In the genomic region with DNA sequence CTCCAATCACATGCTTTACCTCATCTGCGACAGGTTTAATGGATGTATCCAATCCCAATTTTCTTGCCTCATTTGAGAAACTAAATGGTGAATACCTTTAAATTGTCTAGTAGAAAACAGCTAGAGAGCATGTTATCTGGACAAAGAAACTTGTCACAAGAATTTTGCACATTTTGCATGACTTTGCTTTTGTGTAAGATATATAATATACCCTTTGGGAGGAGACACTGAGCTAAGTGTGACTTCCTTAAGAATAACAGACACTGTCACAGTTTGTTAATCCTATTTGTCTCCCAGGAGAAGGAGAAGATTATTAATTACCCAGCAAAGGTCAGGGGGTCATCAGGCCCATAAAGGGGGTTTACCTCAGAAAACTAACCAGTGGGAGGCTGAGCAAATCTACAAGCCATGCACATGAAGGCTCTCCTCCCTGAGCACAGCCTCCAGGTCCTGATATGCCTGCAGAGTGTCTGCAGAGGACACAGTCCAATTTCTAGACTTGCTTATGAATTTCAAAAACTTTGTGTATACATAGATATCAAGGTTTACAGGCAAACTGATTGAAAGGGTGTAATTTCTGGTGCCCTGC, we compare ENCODE assay signal across 1 cellular context.
TF ChIP-seq lines count a peak whose summit lies in the region.

No MANE protein-coding gene starts in this region.

TF ChIP-seq in K562, 482 proteins besides CTCF, POLR2A, EP300 and RAD21:
- TF ChIP-seq ZNF277 (CRISPR knock-in tag; IDR thresholded peaks at IDR 0.05; ENCODE audit: borderline replicate concordance) (no peak), HSF4 (CRISPR knock-in tag; IDR thresholded peaks at IDR 0.05; ENCODE audit: borderline replicate concordance) (no peak), GTF2E2 (tag; IDR thresholded peaks at IDR 0.05) (no peak), NKRF (IDR thresholded peaks at IDR 0.05; ENCODE audit: borderline replicate concordance) (no peak), TAF9B (IDR thresholded peaks at IDR 0.05; ENCODE audit: partially characterized antibody) (no peak), ZBTB26 (CRISPR knock-in tag; IDR thresholded peaks at IDR 0.05) (no peak), FOXA1 (IDR thresholded peaks at IDR 0.05; ENCODE audit: borderline replicate concordance) (no peak), ZNF696 (CRISPR knock-in tag; conservative IDR thresholded peaks at IDR 0.05) (no peak), NFRKB (IDR thresholded peaks at IDR 0.05; ENCODE audit: low read depth) (no peak), RBBP5 (IDR thresholded peaks at IDR 0.05; ENCODE audit: borderline replicate concordance, insufficient read depth, low read length, poor library complexity, severe bottlenecking) (no peak), ZNF507 (tag; conservative IDR thresholded peaks at IDR 0.05) (no peak), MAFG (tag; conservative IDR thresholded peaks at IDR 0.05) (0 out of 2 replicates have a peak, but pooled peaks have one; percentile 10), HDAC1 (IDR thresholded peaks at IDR 0.05) (no peak), MEF2D (tag; conservative IDR thresholded peaks at IDR 0.05; ENCODE audit: low read depth) (no peak), FOSL1 (tag; conservative IDR thresholded peaks at IDR 0.05) (no peak), EHMT2 (IDR thresholded peaks at IDR 0.05) (no peak)
- TF ChIP-seq, protein P1, sequence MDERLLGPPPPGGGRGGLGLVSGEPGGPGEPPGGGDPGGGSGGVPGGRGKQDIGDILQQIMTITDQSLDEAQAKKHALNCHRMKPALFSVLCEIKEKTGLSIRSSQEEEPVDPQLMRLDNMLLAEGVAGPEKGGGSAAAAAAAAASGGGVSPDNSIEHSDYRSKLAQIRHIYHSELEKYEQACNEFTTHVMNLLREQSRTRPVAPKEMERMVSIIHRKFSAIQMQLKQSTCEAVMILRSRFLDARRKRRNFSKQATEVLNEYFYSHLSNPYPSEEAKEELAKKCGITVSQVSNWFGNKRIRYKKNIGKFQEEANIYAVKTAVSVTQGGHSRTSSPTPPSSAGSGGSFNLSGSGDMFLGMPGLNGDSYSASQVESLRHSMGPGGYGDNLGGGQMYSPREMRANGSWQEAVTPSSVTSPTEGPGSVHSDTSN (CRISPR knock-in tag; IDR thresholded peaks at IDR 0.05; ENCODE audit: low read depth), result no peak
- TF ChIP-seq, protein P1 (tag; conservative IDR thresholded peaks at IDR 0.05; ENCODE audit: low read depth), result 0 out of 2 replicates have a peak, but pooled peaks have one; percentile 5
- TF ChIP-seq, protein P2, sequence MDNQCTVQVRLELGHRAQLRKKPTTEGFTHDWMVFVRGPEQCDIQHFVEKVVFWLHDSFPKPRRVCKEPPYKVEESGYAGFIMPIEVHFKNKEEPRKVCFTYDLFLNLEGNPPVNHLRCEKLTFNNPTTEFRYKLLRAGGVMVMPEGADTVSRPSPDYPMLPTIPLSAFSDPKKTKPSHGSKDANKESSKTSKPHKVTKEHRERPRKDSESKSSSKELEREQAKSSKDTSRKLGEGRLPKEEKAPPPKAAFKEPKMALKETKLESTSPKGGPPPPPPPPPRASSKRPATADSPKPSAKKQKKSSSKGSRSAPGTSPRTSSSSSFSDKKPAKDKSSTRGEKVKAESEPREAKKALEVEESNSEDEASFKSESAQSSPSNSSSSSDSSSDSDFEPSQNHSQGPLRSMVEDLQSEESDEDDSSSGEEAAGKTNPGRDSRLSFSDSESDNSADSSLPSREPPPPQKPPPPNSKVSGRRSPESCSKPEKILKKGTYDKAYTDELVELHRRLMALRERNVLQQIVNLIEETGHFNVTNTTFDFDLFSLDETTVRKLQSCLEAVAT (IDR thresholded peaks at IDR 0.05), result no peak
